ENCODE assay signal across 18 cellular contexts in genomic region chr11:73648629-73649046, GRCh38. TPM values are rescaled to one million over a fixed set of nuclear protein-coding genes. Genes with fewer than 3 reads are reported as not detected.
DNase-seq lines count a peak whose midpoint lies in the region; ATAC-seq and TF ChIP-seq lines count a peak whose summit lies in the region.
"Had no signal": no experiment of that assay in that cellular context is flagged by ENCODE, and none has a peak within 500 bp of the region (broad histone marks: within the 10 kb centered on the region; RNA-seq: fewer than 3 reads in every experiment).

No MANE protein-coding gene starts in this region.

- intact Hi-C loops in thyroid gland (cut with DNase I), result no loop called here
- intact Hi-C loops in prostate gland (cut with DNase I), result no loop called here

- H3K4me3 Mint-ChIP-seq in activated naive CD4-positive, alpha-beta T cell treated with anti-CD3 and anti-CD28 coated beads, Interleukin-2, amount 10 ng/mL, durations not matched to agents 7 days and 5 days, result no peak overlapping the region
- peak overlapping the region; percentile 78 for H3K4me3 Mint-ChIP-seq in T-helper 17 cell

- TF ChIP-seq CTCF in thyroid gland (IDR thresholded peaks at IDR 0.05), result no peak
- TF ChIP-seq CTCF in prostate gland (IDR thresholded peaks at IDR 0.05), result no peak

- no peak overlapping the region for H3K27ac Mint-ChIP-seq in activated naive CD4-positive, alpha-beta T cell treated with anti-CD3 and anti-CD28 coated beads, Interleukin-2, amount 10 ng/mL, durations not matched to agents 7 days and 5 days
- no peak overlapping the region for H3K27ac Mint-ChIP-seq in activated naive CD4-positive, alpha-beta T cell treated with anti-CD3 and anti-CD28 coated beads, Interleukin-2, amount 50 U/mL, for 72 hours
- peak overlapping the region; percentile 77 for H3K27ac Mint-ChIP-seq in T-helper 17 cell

- H3K4me1 ChIP-seq in thyroid gland (peaks cover 11 to 15% of the 10 kb centered on the region in 2 donors), prostate gland (replicated peaks) (no peaks in the 10 kb centered on the region)

- WGBS in thyroid gland, 2 donors, result 80 to 83% methylated on average over 3 of the region's 7 CpGs
- 67% methylated on average over 7 of the region's 7 CpGs for WGBS in prostate gland

- peaks cover 18% of the 10 kb centered on the region for H3K4me1 Mint-ChIP-seq in activated naive CD4-positive, alpha-beta T cell treated with anti-CD3 and anti-CD28 coated beads, Interleukin-2, amount 10 ng/mL, durations not matched to agents 7 days and 5 days
- peaks cover 23% of the 10 kb centered on the region for H3K4me1 Mint-ChIP-seq in T-helper 17 cell

- no peaks in the 10 kb centered on the region for H3K9me3 Mint-ChIP-seq in activated naive CD4-positive, alpha-beta T cell treated with anti-CD3 and anti-CD28 coated beads, Interleukin-2, amount 10 ng/mL, durations not matched to agents 7 days and 5 days
- H3K9me3 Mint-ChIP-seq in activated naive CD4-positive, alpha-beta T cell treated with anti-CD3 and anti-CD28 coated beads, Interleukin-2, amount 50 U/mL, for 72 hours, result no peaks in the 10 kb centered on the region
- H3K9me3 Mint-ChIP-seq: activated T-cell treated with anti-CD3 and anti-CD28 coated beads, Interleukin-2, amount 50 U/mL, for 24 hours had no signal

- H3K27ac ChIP-seq in thyroid gland (peak overlapping the region in 1 of 3 donors; percentile 24), prostate gland (no peak overlapping the region)
- H3K27ac ChIP-seq: lower lobe of right lung had no signal

- H3K9me3 ChIP-seq in T-helper 17 cell (ENCODE audit: control insufficient read depth, low read length, poor library complexity, severe bottlenecking), result no peaks in the 10 kb centered on the region
- H3K9me3 ChIP-seq in thyroid gland, result no peaks in the 10 kb centered on the region
- H3K9me3 ChIP-seq in prostate gland, result no peaks in the 10 kb centered on the region
- H3K9me3 ChIP-seq: lower lobe of right lung had no signal

- peak; percentile 16 for DNase-seq in activated naive CD4-positive, alpha-beta T cell treated with anti-CD3 and anti-CD28 coated beads, Interleukin-2, amount 10 ng/mL, durations not matched to agents 7 days and 5 days
- DNase-seq in activated naive CD4-positive, alpha-beta T cell treated with anti-CD3 and anti-CD28 coated beads, Interleukin-2, amount 50 U/mL, for 72 hours (ENCODE audit: low spot score in 2 of 2), result no peak
- DNase-seq in T-helper 17 cell, result no peak
- DNase-seq in left kidney (ENCODE audit: low read depth, low spot score), result peak; percentile 43
- DNase-seq in thyroid gland, result peak; percentile 41 to 47
- DNase-seq in prostate gland (ENCODE audit: low spot score), result no peak
- no peak for DNase-seq in kidney glomerular epithelial cell (lab: John Stamatoyannopoulos, UW)
- DNase-seq in GM03348 (ENCODE audit: low spot score), result no peak
- DNase-seq: activated CD4-positive, alpha-beta T cell treated with anti-CD3 and anti-CD28 coated beads, Interleukin-2, amount 50 U/mL, for 4 hours; activated T-cell treated with anti-CD3 and anti-CD28 coated beads, Interleukin-2, amount 50 U/mL, for 24 hours; amniotic stem cell; DMS 273 treated with DMSO at 0.1 percent for 48 hours; lower lobe of right lung; NCI-H1048; SIG-M5; stimulated activated CD4-positive, alpha-beta T cell treated with anti-CD3 and anti-CD28 coated beads, Interleukin-4, amount 100 ng/mL, for 24 hours; T-helper 9 cell had no signal

- TF ChIP-seq POLR2A in thyroid gland (IDR thresholded peaks at IDR 0.05) (no peak), prostate gland (IDR thresholded peaks at IDR 0.05) (no peak)

- H3K36me3 ChIP-seq in thyroid gland (no peaks in the 10 kb centered on the region), prostate gland (no peaks in the 10 kb centered on the region)
- H3K36me3 ChIP-seq: lower lobe of right lung had no signal

- H3K27me3 Mint-ChIP-seq in activated naive CD4-positive, alpha-beta T cell treated with anti-CD3 and anti-CD28 coated beads, Interleukin-2, amount 10 ng/mL, durations not matched to agents 7 days and 5 days, result peaks cover 26% of the 10 kb centered on the region
- no peaks in the 10 kb centered on the region for H3K27me3 Mint-ChIP-seq in T-helper 17 cell
- H3K27me3 Mint-ChIP-seq: activated T-cell treated with anti-CD3 and anti-CD28 coated beads, Interleukin-2, amount 50 U/mL, for 24 hours had no signal

- H3K27me3 ChIP-seq in thyroid gland (no peaks in the 10 kb centered on the region), prostate gland (replicated peaks; ENCODE audit: insufficient read depth) (no peaks in the 10 kb centered on the region)

- CTCF ChIA-PET in activated naive CD4-positive, alpha-beta T cell treated with anti-CD3 and anti-CD28 coated beads, Interleukin-2, amount 10 ng/mL, durations not matched to agents 7 days and 5 days (lab: Charles Lee), result interaction anchor here (1.2 to 3.6 kb wide), 4 partner anchors 11 to 298 kb away, joined by 3 to 25 read pairs (median 8); no protein-coding TSS in a partner anchor

- no peak for ATAC-seq in activated naive CD4-positive, alpha-beta T cell treated with anti-CD3 and anti-CD28 coated beads, Interleukin-2, amount 50 U/mL, for 72 hours
- no peak for ATAC-seq in T-helper 17 cell
- ATAC-seq: K562, lower lobe of right lung had no signal

- H3K36me3 Mint-ChIP-seq in activated naive CD4-positive, alpha-beta T cell treated with anti-CD3 and anti-CD28 coated beads, Interleukin-2, amount 10 ng/mL, durations not matched to agents 7 days and 5 days, result no peaks in the 10 kb centered on the region
- no peaks in the 10 kb centered on the region for H3K36me3 Mint-ChIP-seq in activated naive CD4-positive, alpha-beta T cell treated with anti-CD3 and anti-CD28 coated beads, Interleukin-2, amount 50 U/mL, for 72 hours
- no peaks in the 10 kb centered on the region for H3K36me3 Mint-ChIP-seq in T-helper 17 cell (ENCODE audit: low read depth)

- H3K4me3 ChIP-seq in thyroid gland (replicated peaks in 1 of 3) (no peak overlapping the region), prostate gland (no peak overlapping the region)
- H3K4me3 ChIP-seq: K562 had no signal

RNA-seq across cellular contexts. Expression of gene PLEKHB1, which starts 2.3 kb away (rescaled TPM):
- 10 to 100 TPM; 16.4 to 19.9 TPM for total RNA-seq in activated naive CD4-positive, alpha-beta T cell treated with anti-CD3 and anti-CD28 coated beads, Interleukin-2, amount 50 U/mL, for 72 hours
- total RNA-seq in T-helper 17 cell, result 10 to 100 TPM; 26.5 to 33.8 TPM
- total RNA-seq in thyroid gland, result 10 to 100 TPM; 25.1 to 98.8 (median 77.4) TPM
- total RNA-seq in prostate gland, result 10 to 100 TPM; 30.8 to 64.9 TPM

RNA-seq across cellular contexts. Expression of gene FAM168A, which starts 50.7 kb away (rescaled TPM):
- 10 to 100 TPM; 16.6 to 23.4 TPM for total RNA-seq in activated naive CD4-positive, alpha-beta T cell treated with anti-CD3 and anti-CD28 coated beads, Interleukin-2, amount 50 U/mL, for 72 hours
- total RNA-seq in T-helper 17 cell, result 10 to 100 TPM; 21.1 to 22.2 TPM
- 10 to 100 TPM; 32.7 to 51.0 (median 40.2) TPM for total RNA-seq in thyroid gland
- 10 to 100 TPM; 27.3 to 38.3 TPM for total RNA-seq in prostate gland

Comparison
In these comparisons a context has a peak if more than half of its experiments do, and no peak if none do; other contexts are left out.
1. DNase-seq: peak in activated naive CD4-positive, alpha-beta T cell treated with anti-CD3 and anti-CD28 coated beads, Interleukin-2, amount 10 ng/mL, durations not matched to agents 7 days and 5 days (single experiment), left kidney (single experiment) and thyroid gland (2 of 2); none in activated naive CD4-positive, alpha-beta T cell treated with anti-CD3 and anti-CD28 coated beads, Interleukin-2, amount 50 U/mL, for 72 hours (0 of 2), T-helper 17 cell (0 of 3), prostate gland (single experiment), kidney glomerular epithelial cell (single experiment) and GM03348 (single experiment).